ENCODE assay signal across 1 cellular context in the genomic region with DNA sequence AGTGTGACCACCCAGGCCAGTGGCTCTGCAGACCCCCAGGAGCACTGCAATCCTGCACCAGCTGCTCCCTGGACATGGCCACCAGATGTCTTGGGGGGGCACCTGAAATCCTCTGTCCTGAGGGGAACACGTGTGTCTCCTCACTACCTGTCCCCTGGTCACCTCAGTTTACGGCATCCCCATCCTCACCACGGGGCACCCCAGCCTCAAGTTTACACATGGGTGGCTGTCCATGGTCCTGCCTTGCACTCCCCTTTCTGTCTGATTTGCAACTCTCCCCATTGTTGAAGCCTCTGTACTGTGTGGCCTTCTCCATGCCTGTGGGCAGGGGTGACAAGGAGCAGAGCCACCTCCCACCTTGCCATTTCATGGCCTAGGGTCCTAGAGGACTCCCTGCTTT.
TF ChIP-seq lines count a peak whose summit lies in the region.

No MANE protein-coding gene starts in this region.

TF ChIP-seq in GM12878, 131 proteins besides CTCF, POLR2A, EP300 and RAD21:
- TF ChIP-seq, protein P1, sequence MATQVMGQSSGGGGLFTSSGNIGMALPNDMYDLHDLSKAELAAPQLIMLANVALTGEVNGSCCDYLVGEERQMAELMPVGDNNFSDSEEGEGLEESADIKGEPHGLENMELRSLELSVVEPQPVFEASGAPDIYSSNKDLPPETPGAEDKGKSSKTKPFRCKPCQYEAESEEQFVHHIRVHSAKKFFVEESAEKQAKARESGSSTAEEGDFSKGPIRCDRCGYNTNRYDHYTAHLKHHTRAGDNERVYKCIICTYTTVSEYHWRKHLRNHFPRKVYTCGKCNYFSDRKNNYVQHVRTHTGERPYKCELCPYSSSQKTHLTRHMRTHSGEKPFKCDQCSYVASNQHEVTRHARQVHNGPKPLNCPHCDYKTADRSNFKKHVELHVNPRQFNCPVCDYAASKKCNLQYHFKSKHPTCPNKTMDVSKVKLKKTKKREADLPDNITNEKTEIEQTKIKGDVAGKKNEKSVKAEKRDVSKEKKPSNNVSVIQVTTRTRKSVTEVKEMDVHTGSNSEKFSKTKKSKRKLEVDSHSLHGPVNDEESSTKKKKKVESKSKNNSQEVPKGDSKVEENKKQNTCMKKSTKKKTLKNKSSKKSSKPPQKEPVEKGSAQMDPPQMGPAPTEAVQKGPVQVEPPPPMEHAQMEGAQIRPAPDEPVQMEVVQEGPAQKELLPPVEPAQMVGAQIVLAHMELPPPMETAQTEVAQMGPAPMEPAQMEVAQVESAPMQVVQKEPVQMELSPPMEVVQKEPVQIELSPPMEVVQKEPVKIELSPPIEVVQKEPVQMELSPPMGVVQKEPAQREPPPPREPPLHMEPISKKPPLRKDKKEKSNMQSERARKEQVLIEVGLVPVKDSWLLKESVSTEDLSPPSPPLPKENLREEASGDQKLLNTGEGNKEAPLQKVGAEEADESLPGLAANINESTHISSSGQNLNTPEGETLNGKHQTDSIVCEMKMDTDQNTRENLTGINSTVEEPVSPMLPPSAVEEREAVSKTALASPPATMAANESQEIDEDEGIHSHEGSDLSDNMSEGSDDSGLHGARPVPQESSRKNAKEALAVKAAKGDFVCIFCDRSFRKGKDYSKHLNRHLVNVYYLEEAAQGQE (IDR thresholded peaks at IDR 0.05; ENCODE audit: low read depth, low read length): peak; percentile 85
- TF ChIP-seq CEBPB (IDR thresholded peaks at IDR 0.05; ENCODE audit: borderline replicate concordance in 1 of 2, low read depth in 2 of 2, low read length in 2 of 2) (no peak), CHD2 (IDR thresholded peaks at IDR 0.05; ENCODE audit: borderline replicate concordance, low read depth, low read length) (no peak), NR2C1 (IDR thresholded peaks at IDR 0.05) (no peak), HCFC1 (IDR thresholded peaks at IDR 0.05; ENCODE audit: low read length) (no peak), ZNF274 (IDR thresholded peaks at IDR 0.05; ENCODE audit: insufficient read depth, insufficient read length) (no peak), POU2F2 (IDR thresholded peaks at IDR 0.05; ENCODE audit: borderline replicate concordance, low read depth, low read length) (no peak)
- TF ChIP-seq, protein P2, sequence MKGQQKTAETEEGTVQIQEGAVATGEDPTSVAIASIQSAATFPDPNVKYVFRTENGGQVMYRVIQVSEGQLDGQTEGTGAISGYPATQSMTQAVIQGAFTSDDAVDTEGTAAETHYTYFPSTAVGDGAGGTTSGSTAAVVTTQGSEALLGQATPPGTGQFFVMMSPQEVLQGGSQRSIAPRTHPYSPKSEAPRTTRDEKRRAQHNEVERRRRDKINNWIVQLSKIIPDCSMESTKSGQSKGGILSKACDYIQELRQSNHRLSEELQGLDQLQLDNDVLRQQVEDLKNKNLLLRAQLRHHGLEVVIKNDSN (IDR thresholded peaks at IDR 0.05; ENCODE audit: borderline replicate concordance, extremely low read length, insufficient read depth, low read depth, low read length): no peak
